8 cellular contexts compared by ENCODE assay signal in the genomic region with DNA sequence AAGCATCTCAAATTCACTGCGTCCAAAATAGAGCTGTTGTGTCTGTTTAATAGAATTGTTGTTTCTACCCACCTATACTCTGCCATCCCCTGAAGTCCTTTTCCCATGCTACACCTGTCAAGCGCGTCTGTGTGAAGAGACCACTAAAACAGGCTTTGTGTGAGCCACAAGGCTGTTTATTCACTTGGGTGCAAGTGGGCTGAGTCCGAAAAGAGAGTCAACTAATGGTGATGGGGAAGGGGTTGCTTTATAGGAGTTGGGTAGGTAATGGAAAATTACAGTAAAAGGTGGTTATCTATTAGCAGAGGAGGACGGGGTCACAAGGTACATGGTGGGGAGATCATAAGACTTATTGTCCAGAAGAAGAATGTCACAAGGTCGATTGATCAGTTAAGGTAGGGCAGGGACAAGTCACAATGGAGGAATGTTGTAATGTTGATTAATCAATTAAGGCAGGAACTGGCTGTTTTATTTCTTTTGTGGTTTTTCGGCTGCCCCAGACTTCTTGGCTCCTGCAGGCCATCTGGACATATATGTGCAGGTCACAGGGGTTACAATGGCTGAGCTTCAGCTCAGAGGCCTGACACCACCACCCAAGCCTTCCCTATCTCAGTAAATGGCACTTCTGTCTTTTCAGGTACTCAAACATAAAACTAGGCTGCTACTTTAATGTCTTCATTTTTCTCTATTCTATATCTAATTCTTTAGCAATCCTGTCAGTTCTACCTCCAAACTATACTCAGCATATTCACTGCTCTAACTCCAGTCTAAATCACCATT. TPM values are rescaled to one million over a fixed set of nuclear protein-coding genes. Genes with fewer than 3 reads are reported as not detected.
DNase-seq lines count a peak whose midpoint lies in the region; ATAC-seq, FAIRE-seq and TF ChIP-seq lines count a peak whose summit lies in the region.
"Not testable (repeated sequence)": the region's sequence is repeated elsewhere in the genome, so short reads cannot be mapped to it uniquely, and the experiment has no call there.

No MANE protein-coding gene starts in this region.

- H3K27me3 Mint-ChIP-seq in GM23338 (ENCODE audit: insufficient read depth, low read depth, poor library complexity) = not testable (repeated sequence)

- not testable (repeated sequence) for H3K4me1 Mint-ChIP-seq in GM23338

- not testable (repeated sequence) for TF ChIP-seq POLR2A in esophagus squamous epithelium (IDR thresholded peaks at IDR 0.05)

- H3K4me2 ChIP-seq in GM23338 = peak overlapping the region; percentile 94
- H3K4me2 ChIP-seq in keratinocyte (ENCODE audit: control insufficient read depth, extremely low read depth, insufficient read depth, low read depth, low read length) = peak overlapping the region; percentile 81

- H3K9me3 Mint-ChIP-seq in GM23338 = not testable (repeated sequence)

- not testable (repeated sequence) for H3K27ac ChIP-seq in GM23338 (ENCODE audit: low read depth)
- H3K27ac ChIP-seq in esophagus squamous epithelium = peak overlapping the region; percentile 92 to 99 (median 97)
- H3K27ac ChIP-seq in keratinocyte (ENCODE audit: control insufficient read depth, insufficient read depth, low read length) = peak overlapping the region; percentile 86
- peak overlapping the region; percentile 93 for H3K27ac ChIP-seq in stomach smooth muscle (ENCODE audit: low read length)

- H3K9me3 ChIP-seq in NT2/D1 (ENCODE audit: insufficient read depth, low read length); esophagus squamous epithelium; keratinocyte (ENCODE audit: control insufficient read depth, low read depth, low read length); neuron (ENCODE audit: low read length); stomach smooth muscle (ENCODE audit: control insufficient read depth in 2 of 2, low read length in 2 of 2): not testable (repeated sequence)

- dilution Hi-C loops in keratinocyte (cut with MboI; ENCODE audit: extremely low pct_ligation_motif_present, low sequenced_read_pairs) = not testable (repeated sequence)

- H3K4me3 ChIP-seq in AG09309 (ENCODE audit: control insufficient read depth, low read depth, low read length) = peak overlapping the region; percentile 70
- H3K4me3 ChIP-seq in GM23338 = peak overlapping the region; percentile 65
- peak overlapping the region; percentile 94 for H3K4me3 ChIP-seq in NT2/D1 (ENCODE audit: insufficient read length, low read depth)
- H3K4me3 ChIP-seq in astrocyte of the spinal cord (ENCODE audit: low read depth, low read length) = peak overlapping the region; percentile 89
- peak overlapping the region; percentile 77 to 97 (median 80) for H3K4me3 ChIP-seq in esophagus squamous epithelium
- peak overlapping the region; percentile 68 to 93 (median 90) for H3K4me3 ChIP-seq in keratinocyte (ENCODE audit: control insufficient read depth in 2 of 3, extremely low read depth in 1 of 3, insufficient read depth in 2 of 3, low read depth in 1 of 3, low read length in 3 of 3)
- peak overlapping the region; percentile 84 for H3K4me3 ChIP-seq in neuron (ENCODE audit: low read length)
- peak overlapping the region; percentile 97 to 100 for H3K4me3 ChIP-seq in stomach smooth muscle (ENCODE audit: low read length in 2 of 2)

- not testable (repeated sequence) for DNase-seq in AG09309 (ENCODE audit: low read depth); GM23338 (ENCODE audit: low spot score); NT2/D1 (ENCODE audit: low read depth, low spot score); astrocyte of the spinal cord (ENCODE audit: low read depth, low spot score); esophagus squamous epithelium (lab: John Stamatoyannopoulos, UW); keratinocyte (ENCODE audit: low read depth, low spot score)

- intact Hi-C loops in esophagus squamous epithelium (cut with DNase I) = not testable (repeated sequence)

- in situ Hi-C loops in astrocyte of the spinal cord (cut with HindIII; ENCODE audit: low sequenced_read_pairs) = not testable (repeated sequence)

- not testable (repeated sequence) for ATAC-seq in GM23338

- not testable (repeated sequence) for H3K9me1 ChIP-seq in keratinocyte (ENCODE audit: control insufficient read depth, extremely low read depth, insufficient read depth, low read length)

- not testable (repeated sequence) for H3K27me3 ChIP-seq in GM23338 (ENCODE audit: insufficient read depth); NT2/D1 (ENCODE audit: insufficient read depth, insufficient read length); esophagus squamous epithelium; keratinocyte (ENCODE audit: control insufficient read depth, extremely low read depth, insufficient read depth, low read length); neuron (ENCODE audit: insufficient read depth, low read length); stomach smooth muscle (ENCODE audit: control insufficient read depth in 1 of 2, insufficient read depth in 2 of 2, low read length in 2 of 2)

- not testable (repeated sequence) for TF ChIP-seq CTCF in AG09309 (IDR thresholded peaks at IDR 0.05; ENCODE audit: control insufficient read depth, insufficient read depth, low read depth, low read length, missing control alignments); GM23338 (conservative IDR thresholded peaks at IDR 0.05; ENCODE audit: low read depth in 2 of 2); astrocyte of the spinal cord (IDR thresholded peaks at IDR 0.05; ENCODE audit: low read depth, low read length); esophagus squamous epithelium (IDR thresholded peaks at IDR 0.05); keratinocyte (optimal IDR thresholded peaks at IDR 0.05 in 1 of 3, IDR thresholded peaks at IDR 0.05 in 1 of 3, conservative IDR thresholded peaks at IDR 0.05 in 1 of 3; ENCODE audit: extremely low read depth in 1 of 3, insufficient read depth in 2 of 3, low read length in 3 of 3)

- not testable (repeated sequence) for H3K4me1 ChIP-seq in GM23338 (ENCODE audit: insufficient read depth); NT2/D1 (ENCODE audit: insufficient read depth, insufficient read length); keratinocyte (ENCODE audit: control insufficient read depth, extremely low read depth, insufficient read depth, low read length)
- H3K4me1 ChIP-seq in esophagus squamous epithelium = peaks cover 13 to 53% (median 26%) of the 10 kb centered on the region in 3 donors
- H3K4me1 ChIP-seq in neuron (ENCODE audit: insufficient read depth, low read length) = peaks cover 21% of the 10 kb centered on the region
- peaks cover 13% of the 10 kb centered on the region for H3K4me1 ChIP-seq in stomach smooth muscle (ENCODE audit: control insufficient read depth, insufficient read depth, low read length)

- WGBS in esophagus squamous epithelium, 2 donors = 40 to 42% methylated on average over 7 of the region's 7 CpGs

- H3K36me3 ChIP-seq in GM23338 (ENCODE audit: insufficient read depth) (peaks cover 29% of the 10 kb centered on the region), NT2/D1 (ENCODE audit: insufficient read depth, insufficient read length, low read length) (peaks cover 41% of the 10 kb centered on the region), esophagus squamous epithelium (peaks cover 0 to 40% (median 16%) of the 10 kb centered on the region in 3 donors), neuron (ENCODE audit: insufficient read depth, low read length) (peaks cover 39% of the 10 kb centered on the region), stomach smooth muscle (ENCODE audit: control insufficient read depth in 2 of 2, insufficient read depth in 2 of 2, low read length in 2 of 2) (peaks cover 13 to 25% of the 10 kb centered on the region in 2 donors)
- H3K36me3 ChIP-seq in keratinocyte (ENCODE audit: control insufficient read depth in 2 of 2, extremely low read depth in 1 of 2, insufficient read depth in 2 of 2, low read length in 2 of 2) = not testable (repeated sequence)

- H4K20me1 ChIP-seq in GM23338 (replicated peaks; ENCODE audit: insufficient read depth); keratinocyte (ENCODE audit: control insufficient read depth, extremely low read depth, insufficient read depth, low read length): not testable (repeated sequence)

- FAIRE-seq in keratinocyte (lab: Jason Lieb, UNC) = not testable (repeated sequence)

- H3K79me2 ChIP-seq in GM23338 (replicated peaks; ENCODE audit: insufficient read depth) (peaks cover 53% of the 10 kb centered on the region), keratinocyte (ENCODE audit: control insufficient read depth, insufficient read depth, low read length) (peaks cover 30% of the 10 kb centered on the region)

- not testable (repeated sequence) for H3K4me3 Mint-ChIP-seq in GM23338

- not testable (repeated sequence) for H3K27ac Mint-ChIP-seq in GM23338

- H3K9me2 ChIP-seq in GM23338 (ENCODE audit: insufficient read depth) = not testable (repeated sequence)

- H3K36me3 Mint-ChIP-seq in GM23338 (ENCODE audit: low read depth) = peaks cover 24% of the 10 kb centered on the region; the same call in 2 of the 3 replicates

- H2AFZ ChIP-seq in GM23338; keratinocyte (ENCODE audit: control insufficient read depth, low read length); neuron (ENCODE audit: low read depth, low read length): not testable (repeated sequence)

- not testable (repeated sequence) for H3F3A ChIP-seq in GM23338 (replicated peaks; ENCODE audit: low read depth)

- peak overlapping the region; percentile 98 for H3K9ac ChIP-seq in NT2/D1 (ENCODE audit: insufficient read length, low read depth)
- H3K9ac ChIP-seq in keratinocyte (ENCODE audit: control insufficient read depth, extremely low read depth, insufficient read depth, low read length) = peak overlapping the region; percentile 89
- peak overlapping the region; percentile 90 to 92 for H3K9ac ChIP-seq in stomach smooth muscle (ENCODE audit: low read length in 2 of 2)

RNA-seq across cellular contexts. Expression of a gene that starts 1.1 kb away (rescaled TPM):
- 23.8 and 24.9 TPM in 2 replicates for total RNA-seq in GM23338 (2014; rRNA removed; shearing (Covaris generic))
- polyA plus RNA-seq in GM23338 (2016; fragmentation: Nextera tagmentation; extraction: Ambion mirVana) = 53.7 and 64.8 TPM in 2 replicates
- total RNA-seq in esophagus squamous epithelium = 10 to 100 TPM; 18.9 to 33.0 (median 29.8) TPM
- polyA plus RNA-seq in keratinocyte = 9.7 to 20.3 TPM (median 16.1 TPM) in 3 replicates
- 66.6 TPM for polyA plus RNA-seq in keratinocyte (2011; ENCODE audit: low read depth)
- 9.7 and 12.0 TPM in 2 replicates for polyA plus RNA-seq in keratinocyte (2011; cell fraction: cytosol; rRNA removed)
- polyA plus RNA-seq in keratinocyte (2011; cell fraction: nucleus; rRNA removed) = 14.1 and 24.5 TPM in 2 replicates
- 16.5 and 17.7 TPM in 2 replicates for polyA plus RNA-seq in keratinocyte (2012; ENCODE audit: low replicate concordance)
- polyA minus RNA-seq in keratinocyte = 1.2 to 7.4 TPM (median 2.0 TPM) in 3 replicates
- polyA minus RNA-seq in keratinocyte (2011; cell fraction: cytosol; rRNA and poly(A)+ RNA removed) = 10.6 TPM
- 5.5 and 7.8 TPM in 2 replicates for polyA minus RNA-seq in keratinocyte (2011; cell fraction: nucleus; rRNA and poly(A)+ RNA removed)

RNA-seq across cellular contexts. Expression of a gene that starts 1.5 kb away (rescaled TPM):
- total RNA-seq in GM23338 (2014; rRNA removed; shearing (Covaris generic)) = 8.4 and 9.9 TPM in 2 replicates
- 26.2 and 31.1 TPM in 2 replicates for polyA plus RNA-seq in GM23338 (2016; fragmentation: Nextera tagmentation; extraction: Ambion mirVana)
- total RNA-seq in esophagus squamous epithelium = 10 to 100 TPM; 18.9 to 26.5 (median 21.6) TPM
- polyA plus RNA-seq in keratinocyte = 4.5 to 7.4 TPM (median 6.4 TPM) in 3 replicates
- 2.0 TPM for polyA plus RNA-seq in keratinocyte (2011; ENCODE audit: low read depth)
- 3.3 and 5.3 TPM in 2 replicates for polyA plus RNA-seq in keratinocyte (2011; cell fraction: cytosol; rRNA removed)
- 5.7 and 6.7 TPM in 2 replicates for polyA plus RNA-seq in keratinocyte (2011; cell fraction: nucleus; rRNA removed)
- 5.1 and 9.2 TPM in 2 replicates for polyA plus RNA-seq in keratinocyte (2012; ENCODE audit: low replicate concordance)
- 1.4 to 3.0 TPM (median 2.3 TPM) in 3 replicates for polyA minus RNA-seq in keratinocyte
- 2.5 TPM for polyA minus RNA-seq in keratinocyte (2011; cell fraction: cytosol; rRNA and poly(A)+ RNA removed)
- polyA minus RNA-seq in keratinocyte (2011; cell fraction: nucleus; rRNA and poly(A)+ RNA removed) = 2.3 and 2.6 TPM in 2 replicates
